ENCODE assay signal across 11 cellular contexts in genomic region chr6:148593130-148593812, GRCh38.
DNase-seq lines count a peak whose midpoint lies in the region; ATAC-seq and TF ChIP-seq lines count a peak whose summit lies in the region.
"Had no signal": no experiment of that assay in that cellular context is flagged by ENCODE, and none has a peak within 500 bp of the region (broad histone marks: within the 10 kb centered on the region; RNA-seq: fewer than 3 reads in every experiment).

No MANE protein-coding gene starts in this region.

- ATAC-seq in left lobe of liver (no peak), GM19328 (IDR thresholded peaks at IDR 0.05; ENCODE audit: unreplicated experiment) (no peak)
- ATAC-seq: activated T-cell treated with anti-CD3 and anti-CD28 coated beads, Interleukin-2, amount 50 U/mL, for 72 hours had no signal

- H2BK12ac ChIP-seq in mesenchymal stem cell (ENCODE audit: low read length in 2 of 2): peak overlapping the region; percentile 51 to 89

- H3K9ac ChIP-seq in mesenchymal stem cell (ENCODE audit: low read length): peak overlapping the region; percentile 74

- DNase-seq in HS-27A (ENCODE audit: low read depth) (peak; percentile 40), esophagus squamous epithelium (lab: John Stamatoyannopoulos, UW) (no peak), mesenchymal stem cell (peak; percentile 92), RKO (ENCODE audit: low spot score) (no peak), left lobe of liver (ENCODE audit: low spot score) (no peak)
- DNase-seq in stimulated activated naive CD4-positive, alpha-beta T cell treated with Interleukin-2 at 50 U/mL for 16 hours (lab: John Stamatoyannopoulos, UW): no peak
- DNase-seq: activated B cell treated with CpG ODN at 0.5 μM for 24 hours; activated T-cell treated with anti-CD3 and anti-CD28 coated beads, Interleukin-2, amount 50 U/mL, for 72 hours; DMS 273 treated with DMSO at 0.1 percent for 48 hours had no signal

- WGBS in esophagus squamous epithelium, 2 donors: 68 to 70% methylated on average over 14 to 15 of the region's 16 CpGs
- 30% methylated on average over 13 of the region's 16 CpGs for WGBS in mesenchymal stem cell
- WGBS in thymus: 94% methylated on average over 16 of the region's 16 CpGs

- H3K27me3 ChIP-seq in esophagus squamous epithelium (no peaks in the 10 kb centered on the region), mesenchymal stem cell (ENCODE audit: control insufficient read depth in 1 of 2, insufficient read depth in 1 of 2, low read length in 2 of 2) (no peaks in the 10 kb centered on the region), thymus (ENCODE audit: control insufficient read depth, insufficient read depth) (no peaks in the 10 kb centered on the region)

- no peak overlapping the region for H2BK120ac ChIP-seq in mesenchymal stem cell (ENCODE audit: low read depth, low read length)

- H4K91ac ChIP-seq in mesenchymal stem cell (ENCODE audit: low read length): peak overlapping the region; percentile 31

- H2BK5ac ChIP-seq in mesenchymal stem cell (ENCODE audit: low read depth, low read length, poor library complexity, severe bottlenecking): no peak overlapping the region

- peak overlapping the region; percentile 39 for H2BK15ac ChIP-seq in mesenchymal stem cell (ENCODE audit: low read depth, poor library complexity, severe bottlenecking)

- TF ChIP-seq CTCF in esophagus squamous epithelium (IDR thresholded peaks at IDR 0.05): no peak

- H3K4ac ChIP-seq in mesenchymal stem cell (ENCODE audit: low read depth in 1 of 2, low read length in 2 of 2): peak overlapping the region in 1 of 2 experiments; percentile 34

- intact Hi-C loops in esophagus squamous epithelium (cut with DNase I): no loop called here

- H3K4me2 ChIP-seq in mesenchymal stem cell (ENCODE audit: low read length, poor library complexity, severe bottlenecking): no peak overlapping the region

- peaks cover 0 to 10% (median 0%) of the 10 kb centered on the region in 3 donors for H3K4me1 ChIP-seq in esophagus squamous epithelium
- H3K4me1 ChIP-seq in mesenchymal stem cell (ENCODE audit: control insufficient read depth, insufficient read depth, low read depth, low read length): peaks cover 4% of the 10 kb centered on the region
- no peaks in the 10 kb centered on the region for H3K4me1 ChIP-seq in thymus (ENCODE audit: control insufficient read depth, insufficient read depth, low read length)

- peak overlapping the region; percentile 94 for H4K8ac ChIP-seq in mesenchymal stem cell (ENCODE audit: low read length)

- no peak overlapping the region for H3K14ac ChIP-seq in mesenchymal stem cell (ENCODE audit: low read length in 2 of 2)

- H3K18ac ChIP-seq in mesenchymal stem cell (ENCODE audit: low read depth in 1 of 2, low read length in 2 of 2): peak overlapping the region; percentile 31 to 88

- H3K4me3 ChIP-seq in esophagus squamous epithelium (no peak overlapping the region), mesenchymal stem cell (ENCODE audit: insufficient read depth in 1 of 2, low read depth in 1 of 2, low read length in 2 of 2) (no peak overlapping the region), thymus (ENCODE audit: low read length) (no peak overlapping the region)

- H3K36me3 ChIP-seq in esophagus squamous epithelium (no peaks in the 10 kb centered on the region), mesenchymal stem cell (ENCODE audit: control insufficient read depth in 1 of 2, insufficient read depth in 2 of 2, low read depth in 1 of 2, low read length in 2 of 2) (no peaks in the 10 kb centered on the region), thymus (ENCODE audit: control insufficient read depth, insufficient read depth) (no peaks in the 10 kb centered on the region)

- peak overlapping the region in 1 of 2 experiments; percentile 60 for H3K23ac ChIP-seq in mesenchymal stem cell (ENCODE audit: low read length in 2 of 2)

- no peaks in the 10 kb centered on the region for H3K9me3 ChIP-seq in esophagus squamous epithelium
- peaks cover 9% of the 10 kb centered on the region for H3K9me3 ChIP-seq in mesenchymal stem cell (ENCODE audit: control insufficient read depth, low read length)
- no peaks in the 10 kb centered on the region for H3K9me3 ChIP-seq in thymus (ENCODE audit: control insufficient read depth)

- peak overlapping the region in 3 of 4 donors; percentile 64 to 80 (median 73) for H3K27ac ChIP-seq in esophagus squamous epithelium
- H3K27ac ChIP-seq in mesenchymal stem cell (ENCODE audit: low read length, poor library complexity, severe bottlenecking): peak overlapping the region; percentile 11
- peak overlapping the region; percentile 0 for H3K27ac ChIP-seq in thymus (ENCODE audit: low read depth)

- H2AFZ ChIP-seq in mesenchymal stem cell (ENCODE audit: low read depth, low read length): peak overlapping the region; percentile 80

- no peaks in the 10 kb centered on the region for H3K79me1 ChIP-seq in mesenchymal stem cell (replicated peaks; ENCODE audit: low read length, poor library complexity, severe bottlenecking)

- TF ChIP-seq POLR2A in esophagus squamous epithelium (IDR thresholded peaks at IDR 0.05): no peak

- no peak overlapping the region for H2AK5ac ChIP-seq in mesenchymal stem cell (ENCODE audit: low read length, severe bottlenecking)

Comparison
In these comparisons a context has a peak if more than half of its experiments do, and no peak if none do; other contexts are left out.
1. DNase-seq: peak in HS-27A (single experiment) and mesenchymal stem cell (single experiment); none in esophagus squamous epithelium (single experiment), RKO (single experiment), stimulated activated naive CD4-positive, alpha-beta T cell treated with Interleukin-2 at 50 U/mL for 16 hours (single experiment) and left lobe of liver (single experiment).
2. H3K27ac ChIP-seq: peak in every context shown above with its lines; median percentile 73 in esophagus squamous epithelium; 11 in mesenchymal stem cell; 0 in thymus.